ENCODE assay signal across 16 cellular contexts in genomic region chr11:73956876-73957653, GRCh38. TPM values are rescaled to one million over a fixed set of nuclear protein-coding genes. Genes with fewer than 3 reads are reported as not detected.
DNase-seq lines count a peak whose midpoint lies in the region; ATAC-seq and TF ChIP-seq lines count a peak whose summit lies in the region.
"Had no signal": no experiment of that assay in that cellular context is flagged by ENCODE, and none has a peak within 500 bp of the region (broad histone marks: within the 10 kb centered on the region; RNA-seq: fewer than 3 reads in every experiment).

No MANE protein-coding gene starts in this region.

- H3K27ac ChIP-seq in CD8-positive, alpha-beta T cell (ENCODE audit: low read depth, low read length), result no peak overlapping the region

- DNase-seq in CD8-positive, alpha-beta T cell, result no peak
- peak; percentile 57 for DNase-seq in H7
- no peak for DNase-seq in activated naive CD8-positive, alpha-beta T cell treated with anti-CD3 and anti-CD28 coated beads, Interleukin-2, amount 50 U/mL, for 24 hours
- DNase-seq in nephron progenitor cell, result no peak
- no peak for DNase-seq in mucosa of gallbladder (ENCODE audit: low spot score)
- no peak for DNase-seq in 8988T
- DNase-seq: activated CD4-positive, CD25-positive, alpha-beta regulatory T cell treated with anti-CD3 and anti-CD28 coated beads, Interleukin-2, amount 50 U/mL, for 72 hours; head of caudate nucleus; NCI-H1092 treated with DMSO at 0.1 percent for 48 hours; stimulated activated CD4-positive, alpha-beta T cell treated with anti-CD3 and anti-CD28 coated beads, Interleukin-4, amount 100 ng/mL, for 4 hours had no signal

- no peaks in the 10 kb centered on the region for H3K27me3 ChIP-seq in CD8-positive, alpha-beta T cell (ENCODE audit: insufficient read depth, low read length)
- peaks cover 2% of the 10 kb centered on the region; the same call in 1 of the 2 replicates for H3K27me3 ChIP-seq in H7 (ENCODE audit: control insufficient read depth, insufficient read depth, low read length)

- H3K4me1 Mint-ChIP-seq in CD8-positive, alpha-beta T cell (ENCODE audit: low read depth), result peaks cover 2% of the 10 kb centered on the region
- peaks cover 4% of the 10 kb centered on the region for H3K4me1 Mint-ChIP-seq in activated naive CD8-positive, alpha-beta T cell treated with anti-CD3 and anti-CD28 coated beads, Interleukin-2, amount 50 U/mL, for 24 hours
- H3K4me1 Mint-ChIP-seq in nephron progenitor cell, result peaks cover 46% of the 10 kb centered on the region

- no peak for ATAC-seq in CD8-positive, alpha-beta T cell
- ATAC-seq in activated naive CD8-positive, alpha-beta T cell treated with anti-CD3 and anti-CD28 coated beads, Interleukin-2, amount 50 U/mL, for 24 hours, result no peak
- no peak for ATAC-seq in GM18498 (IDR thresholded peaks at IDR 0.05; ENCODE audit: unreplicated experiment)
- ATAC-seq: Right ventricle myocardium inferior had no signal

- H3K4me1 ChIP-seq in CD8-positive, alpha-beta T cell (ENCODE audit: insufficient read depth, low read length), result no peaks in the 10 kb centered on the region

- H3K36me3 Mint-ChIP-seq in CD8-positive, alpha-beta T cell, result no peaks in the 10 kb centered on the region
- no peaks in the 10 kb centered on the region for H3K36me3 Mint-ChIP-seq in activated naive CD8-positive, alpha-beta T cell treated with anti-CD3 and anti-CD28 coated beads, Interleukin-2, amount 50 U/mL, for 24 hours (ENCODE audit: low read depth)
- H3K36me3 Mint-ChIP-seq in nephron progenitor cell (ENCODE audit: low read depth), result no peaks in the 10 kb centered on the region

- peak overlapping the region; percentile 39 for H3K4me3 Mint-ChIP-seq in CD8-positive, alpha-beta T cell
- peak overlapping the region; percentile 18 for H3K4me3 Mint-ChIP-seq in activated naive CD8-positive, alpha-beta T cell treated with anti-CD3 and anti-CD28 coated beads, Interleukin-2, amount 50 U/mL, for 24 hours
- H3K4me3 Mint-ChIP-seq in nephron progenitor cell, result no peak overlapping the region

- no peak overlapping the region for H3K4me3 ChIP-seq in CD8-positive, alpha-beta T cell (ENCODE audit: low read depth, low read length)
- peak overlapping the region; percentile 13; the same call in 1 of the 2 replicates for H3K4me3 ChIP-seq in H7 (ENCODE audit: insufficient read depth, low read depth, low read length)
- H3K4me3 ChIP-seq: K562 had no signal

- no peaks in the 10 kb centered on the region for H3K9me3 ChIP-seq in CD8-positive, alpha-beta T cell (ENCODE audit: low read length)

- POLR2A ChIA-PET in CD8-positive, alpha-beta T cell (lab: Charles Lee), result interaction anchor here (1.8 kb wide), 1 partner anchor 12 kb away, joined by 7 read pairs; no protein-coding TSS in a partner anchor

- peaks cover 10% of the 10 kb centered on the region for H3K27me3 Mint-ChIP-seq in CD8-positive, alpha-beta T cell (ENCODE audit: low read depth)
- H3K27me3 Mint-ChIP-seq in activated naive CD8-positive, alpha-beta T cell treated with anti-CD3 and anti-CD28 coated beads, Interleukin-2, amount 50 U/mL, for 24 hours, result peaks cover 10% of the 10 kb centered on the region
- peaks cover 15% of the 10 kb centered on the region for H3K27me3 Mint-ChIP-seq in nephron progenitor cell (ENCODE audit: low read depth, poor library complexity)

- H3K27ac Mint-ChIP-seq in CD8-positive, alpha-beta T cell, result no peak overlapping the region
- H3K27ac Mint-ChIP-seq in activated naive CD8-positive, alpha-beta T cell treated with anti-CD3 and anti-CD28 coated beads, Interleukin-2, amount 50 U/mL, for 24 hours, result no peak overlapping the region
- peak overlapping the region; percentile 50 for H3K27ac Mint-ChIP-seq in nephron progenitor cell

- no peaks in the 10 kb centered on the region for H3K9me3 Mint-ChIP-seq in CD8-positive, alpha-beta T cell
- H3K9me3 Mint-ChIP-seq in activated naive CD8-positive, alpha-beta T cell treated with anti-CD3 and anti-CD28 coated beads, Interleukin-2, amount 50 U/mL, for 24 hours, result no peaks in the 10 kb centered on the region
- no peaks in the 10 kb centered on the region for H3K9me3 Mint-ChIP-seq in nephron progenitor cell

- intact Hi-C loops in CD8-positive, alpha-beta T cell (cut with DNase I, micrococcal nuclease), result no loop called here

- H3K36me3 ChIP-seq in CD8-positive, alpha-beta T cell (ENCODE audit: insufficient read depth, low read length), result no peaks in the 10 kb centered on the region
- no peaks in the 10 kb centered on the region for H3K36me3 ChIP-seq in H7 (replicated peaks; ENCODE audit: control insufficient read depth, insufficient read depth, low read length)

- TF ChIP-seq CTCF in CD8-positive, alpha-beta T cell (IDR thresholded peaks at IDR 0.05), result no peak
- no peak for TF ChIP-seq CTCF in nephron progenitor cell (IDR thresholded peaks at IDR 0.05)

- CTCF ChIA-PET in CD8-positive, alpha-beta T cell (lab: Charles Lee), result interaction anchor here (0.6 to 1.3 kb wide), 4 partner anchors 76 to 295 kb away, joined by 3 read pairs; no protein-coding TSS in a partner anchor

RNA-seq across cellular contexts. Expression of gene DNAJB13, which starts 6.2 kb away (rescaled TPM):
- not detected for total RNA-seq in CD8-positive, alpha-beta T cell
- not detected in 2 replicates for total RNA-seq in H7 (2014; rRNA removed; shearing (Covaris generic))
- total RNA-seq in mucosa of gallbladder, result 10.2 TPM
- total RNA-seq: esophagus mucosa, K562, osteocyte, Right ventricle myocardium inferior, skeletal muscle tissue had no signal

RNA-seq across cellular contexts. Expression of gene UCP2, which starts 25.6 kb away (rescaled TPM):
- 100 to 1,000 TPM; 151 to 156 TPM for total RNA-seq in CD8-positive, alpha-beta T cell
- total RNA-seq in H7 (2014; rRNA removed; shearing (Covaris generic)), result 32.4 and 43.6 TPM in 2 replicates
- 37.9 TPM for total RNA-seq in mucosa of gallbladder

RNA-seq across cellular contexts. Expression of gene UCP3, which starts 51.8 kb away (rescaled TPM):
- total RNA-seq in CD8-positive, alpha-beta T cell, result 1 to 10 TPM; 1.7 to 2.2 TPM
- 0.10 TPM in 1 of 2 replicates, not detected in the other for total RNA-seq in H7 (2014; rRNA removed; shearing (Covaris generic))
- 2.0 TPM for total RNA-seq in mucosa of gallbladder

Comparison
In these comparisons a context has a peak if more than half of its experiments do, and no peak if none do; other contexts are left out.
1. RNA of gene DNAJB13, which starts 6.2 kb away (total RNA-seq): 10.2 TPM in mucosa of gallbladder (single experiment); not detected in CD8-positive, alpha-beta T cell and not detected in H7; every median in the first group is over 10 times any median in the second.